Comparison of ENCODE assay signal across 6 cellular contexts in the genomic region with DNA sequence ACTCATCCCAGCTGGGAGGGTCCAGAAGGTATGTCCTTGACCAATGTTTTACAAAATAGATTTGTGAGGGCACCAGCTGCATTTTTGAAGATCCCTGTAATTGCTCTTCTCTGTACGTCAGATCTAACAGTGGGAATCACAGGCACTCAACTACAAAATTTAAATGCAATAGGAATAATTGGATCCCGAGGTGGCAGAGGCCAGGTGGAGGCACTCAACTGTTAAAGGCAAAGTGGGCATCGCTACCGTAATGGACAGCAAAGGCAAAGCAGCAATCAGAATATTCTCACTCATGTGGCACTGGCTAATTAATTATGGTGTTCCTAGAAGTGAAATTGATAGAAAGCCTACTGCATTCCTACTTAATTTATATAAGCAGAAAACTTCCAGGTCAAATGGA.
"Had no signal": no experiment of that assay in that cellular context is flagged by ENCODE, and none has a peak within 500 bp of the region (broad histone marks: within the 10 kb centered on the region; RNA-seq: fewer than 3 reads in every experiment).

No MANE protein-coding gene starts in this region.

- H3K4me3 ChIP-seq: GM23338 had no signal

- H3K36me3 Mint-ChIP-seq: IgD-negative memory B cell had no signal

- H3K4me1 Mint-ChIP-seq: GM23338, H9, IgD-negative memory B cell had no signal

- ATAC-seq: GM23338, HepG2 had no signal

- H3K27ac Mint-ChIP-seq: GM23338, H9, IgD-negative memory B cell had no signal

- H3K27ac ChIP-seq: HL-60 had no signal

- DNase-seq: H9, HCEC 1CT had no signal

- H3K4me3 Mint-ChIP-seq: GM23338, H9 had no signal
